ENCODE assay signal across 26 cellular contexts in genomic region chr10:123298583-123298982, GRCh38.
"Had no signal": no experiment of that assay in that cellular context is flagged by ENCODE, and none has a peak within 500 bp of the region (broad histone marks: within the 10 kb centered on the region; RNA-seq: fewer than 3 reads in every experiment).

No MANE protein-coding gene starts in this region.

- H3K27me3 ChIP-seq: stomach, suprapubic skin, testis, thyroid gland, tibial artery, tibial nerve, transverse colon, upper lobe of left lung, upper lobe of right lung, uterus, vagina had no signal

- H3K27ac ChIP-seq: stomach, suprapubic skin, testis, thoracic aorta, thyroid gland, tibial artery, tibial nerve, transverse colon, upper lobe of left lung, upper lobe of right lung, uterus, vagina had no signal

- H3K4me1 ChIP-seq: stomach, suprapubic skin, testis, thyroid gland, tibial artery, tibial nerve, transverse colon, upper lobe of left lung, upper lobe of right lung, uterus, vagina had no signal

- H3K9me3 ChIP-seq: stomach, suprapubic skin, testis, thoracic aorta, thyroid gland, tibial artery, transverse colon, upper lobe of left lung, upper lobe of right lung, uterus, vagina had no signal

- ATAC-seq: stimulated activated effector memory CD8-positive, alpha-beta T cell treated with anti-CD3 and anti-CD28 coated beads, Interleukin-12 subunit alpha, Interleukin-12 subunit beta, amount 100 ng/mL, for 72 hours; stimulated activated memory B cell treated with anti-CD40 and anti-IgM and Interleukin-4, amounts not matched to agents 10 μg/mL and 1 μg/mL and 100 μg/mL, for 72 hours; stimulated activated naive B cell treated with anti-CD40 and anti-IgM and Interleukin-4, amounts not matched to agents 10 μg/mL and 1 μg/mL and 100 μg/mL, for 72 hours; stimulated activated naive CD8-positive, alpha-beta T cell treated with anti-CD3 and anti-CD28 coated beads, Interleukin-15, Interleukin-2, amounts not matched to agents 100 U/mL and 50 U/mL, for 24 hours had no signal

- H3K36me3 ChIP-seq: stomach, suprapubic skin, thoracic aorta, thyroid gland, tibial artery, tibial nerve, transverse colon, upper lobe of left lung, upper lobe of right lung, uterus, vagina had no signal

- DNase-seq: stimulated activated CD4-positive, alpha-beta T cell treated with anti-CD3 and anti-CD28 coated beads, Interleukin-2, amount 100 ng/mL, for 48 hours; stimulated activated CD4-positive, alpha-beta T cell treated with anti-CD3 and anti-CD28 coated beads, Interleukin-4, amount 100 ng/mL, for 1 hour; stimulated activated CD4-positive, alpha-beta T cell treated with anti-CD3 and anti-CD28 coated beads, Interleukin-4, amount 100 ng/mL, for 24 hours; stimulated activated CD4-positive, alpha-beta T cell treated with anti-CD3 and anti-CD28 coated beads, Interleukin-4, amount 100 ng/mL, for 4 hours; stimulated activated CD8-positive, alpha-beta memory T cell treated with anti-CD3 and anti-CD28 coated beads, Interleukin-4, amount 100 ng/mL, for 48 hours; stimulated activated naive B cell treated with anti-CD40 and anti-IgM and Interleukin-4, amounts not matched to agents 10 μg/mL and 1 μg/mL and 100 μg/mL, for 72 hours; stimulated activated naive CD4-positive, alpha-beta T cell; stimulated activated naive CD4-positive, alpha-beta T cell treated with Interleukin-2 at 50 U/mL for 16 hours; stimulated activated naive CD8-positive, alpha-beta T cell treated with anti-CD3 and anti-CD28 coated beads, Interleukin-15, amount 100 ng/mL, for 72 hours; stimulated activated naive CD8-positive, alpha-beta T cell treated with anti-CD3 and anti-CD28 coated beads, Interleukin-15, Interleukin-2, amounts not matched to agents 100 U/mL and 50 U/mL, for 24 hours; stomach; substantia nigra; testis; thyroid gland; tibial artery; transverse colon; trophoblast cell; upper lobe of left lung; upper lobe of right lung; uterus had no signal

- H3K4me3 ChIP-seq: stomach, suprapubic skin, testis, thoracic aorta, thyroid gland, tibial artery, tibial nerve, transverse colon, upper lobe of left lung, upper lobe of right lung, uterus, vagina had no signal
